2 cellular contexts compared by ENCODE assay signal in the genomic region with DNA sequence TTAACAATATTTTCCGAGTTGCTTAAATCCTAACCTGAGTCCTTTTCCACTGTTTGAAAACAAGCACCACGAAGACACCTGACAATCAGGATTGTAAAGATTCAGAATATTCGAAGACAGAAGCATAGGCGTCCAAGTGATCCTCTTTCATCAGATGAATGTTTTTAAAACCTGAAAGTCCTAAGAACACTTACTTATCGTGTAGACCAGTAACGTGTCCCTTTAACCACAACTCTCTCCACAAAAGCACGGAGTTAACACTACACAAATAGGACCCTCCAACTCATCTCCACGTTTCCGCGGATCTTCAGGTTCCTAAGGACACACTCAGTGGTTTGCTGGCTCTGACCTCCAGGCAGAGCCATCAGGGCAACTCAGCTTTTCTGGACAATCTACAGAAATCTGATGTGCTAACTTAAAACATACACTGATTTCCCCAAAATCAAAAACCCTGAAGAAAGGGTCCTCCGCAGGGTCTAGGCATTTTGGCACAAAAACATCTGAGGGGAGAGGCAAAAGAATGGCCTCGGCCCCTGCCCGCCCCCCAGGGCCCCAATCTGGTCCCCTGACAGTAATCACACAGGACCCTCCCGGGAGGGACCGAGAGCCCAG.
TF ChIP-seq lines count a peak whose summit lies in the region.

No MANE protein-coding gene starts in this region.

TF ChIP-seq in K562, 482 proteins besides CTCF, POLR2A, EP300 and RAD21 (continued from another document):
- 0 out of 2 replicates have a peak, but pooled peaks have one; percentile 9 for TF ChIP-seq ZNF589 (CRISPR knock-in tag; IDR thresholded peaks at IDR 0.05; ENCODE audit: low read depth)
- no peak for TF ChIP-seq CBX5 (IDR thresholded peaks at IDR 0.05; ENCODE audit: borderline replicate concordance, low read depth)
- no peak for TF ChIP-seq ZNF347 (CRISPR knock-in tag; IDR thresholded peaks at IDR 0.05; ENCODE audit: low read depth)
- TF ChIP-seq TCF7L2 (IDR thresholded peaks at IDR 0.05; ENCODE audit: low read depth, low read length): no peak
- no peak for TF ChIP-seq ZNF140 (CRISPR knock-in tag; IDR thresholded peaks at IDR 0.05)
- peak; percentile 74 to 76 for TF ChIP-seq KDM1A (IDR thresholded peaks at IDR 0.05)
- no peak for TF ChIP-seq CBFA2T3 (IDR thresholded peaks at IDR 0.05)

TF ChIP-seq in liver, 16 proteins besides CTCF, POLR2A, EP300 and RAD21 (continued from another document):
- TF ChIP-seq, protein P1, sequence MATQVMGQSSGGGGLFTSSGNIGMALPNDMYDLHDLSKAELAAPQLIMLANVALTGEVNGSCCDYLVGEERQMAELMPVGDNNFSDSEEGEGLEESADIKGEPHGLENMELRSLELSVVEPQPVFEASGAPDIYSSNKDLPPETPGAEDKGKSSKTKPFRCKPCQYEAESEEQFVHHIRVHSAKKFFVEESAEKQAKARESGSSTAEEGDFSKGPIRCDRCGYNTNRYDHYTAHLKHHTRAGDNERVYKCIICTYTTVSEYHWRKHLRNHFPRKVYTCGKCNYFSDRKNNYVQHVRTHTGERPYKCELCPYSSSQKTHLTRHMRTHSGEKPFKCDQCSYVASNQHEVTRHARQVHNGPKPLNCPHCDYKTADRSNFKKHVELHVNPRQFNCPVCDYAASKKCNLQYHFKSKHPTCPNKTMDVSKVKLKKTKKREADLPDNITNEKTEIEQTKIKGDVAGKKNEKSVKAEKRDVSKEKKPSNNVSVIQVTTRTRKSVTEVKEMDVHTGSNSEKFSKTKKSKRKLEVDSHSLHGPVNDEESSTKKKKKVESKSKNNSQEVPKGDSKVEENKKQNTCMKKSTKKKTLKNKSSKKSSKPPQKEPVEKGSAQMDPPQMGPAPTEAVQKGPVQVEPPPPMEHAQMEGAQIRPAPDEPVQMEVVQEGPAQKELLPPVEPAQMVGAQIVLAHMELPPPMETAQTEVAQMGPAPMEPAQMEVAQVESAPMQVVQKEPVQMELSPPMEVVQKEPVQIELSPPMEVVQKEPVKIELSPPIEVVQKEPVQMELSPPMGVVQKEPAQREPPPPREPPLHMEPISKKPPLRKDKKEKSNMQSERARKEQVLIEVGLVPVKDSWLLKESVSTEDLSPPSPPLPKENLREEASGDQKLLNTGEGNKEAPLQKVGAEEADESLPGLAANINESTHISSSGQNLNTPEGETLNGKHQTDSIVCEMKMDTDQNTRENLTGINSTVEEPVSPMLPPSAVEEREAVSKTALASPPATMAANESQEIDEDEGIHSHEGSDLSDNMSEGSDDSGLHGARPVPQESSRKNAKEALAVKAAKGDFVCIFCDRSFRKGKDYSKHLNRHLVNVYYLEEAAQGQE (IDR thresholded peaks at IDR 0.05): no peak
- TF ChIP-seq JUND (IDR thresholded peaks at IDR 0.05) (no peak), FOXA2 (IDR thresholded peaks at IDR 0.05) (no peak), YY1 (IDR thresholded peaks at IDR 0.05) (no peak)
